Comparison of ENCODE assay signal across 8 cellular contexts in the genomic region with DNA sequence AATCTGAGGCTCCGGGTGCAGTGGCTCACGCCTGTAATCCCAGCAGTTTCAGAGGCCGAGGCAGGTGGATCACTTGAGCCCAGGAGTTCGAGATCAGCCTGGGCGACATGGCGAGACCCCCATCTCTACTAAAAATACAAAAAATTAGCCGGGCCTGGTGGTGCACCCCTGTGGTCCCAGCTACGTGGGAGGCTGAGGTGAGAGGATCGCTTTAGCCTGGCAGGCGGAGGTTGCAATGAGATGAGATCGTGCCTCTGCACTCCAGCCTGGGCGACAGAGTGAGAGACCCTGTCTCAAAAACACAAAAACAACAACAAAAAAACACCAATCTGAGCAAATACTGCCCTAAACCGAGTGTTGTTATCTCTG. TPM values are rescaled to one million over a fixed set of nuclear protein-coding genes. Genes with fewer than 3 reads are reported as not detected.
DNase-seq lines count a peak whose midpoint lies in the region; ATAC-seq, FAIRE-seq and TF ChIP-seq lines count a peak whose summit lies in the region.
"Not testable (repeated sequence)": the region's sequence is repeated elsewhere in the genome, so short reads cannot be mapped to it uniquely, and the experiment has no call there.
"Had no signal": no experiment of that assay in that cellular context is flagged by ENCODE, and none has a peak within 500 bp of the region (broad histone marks: within the 10 kb centered on the region; RNA-seq: fewer than 3 reads in every experiment).

No MANE protein-coding gene starts in this region.

- H3K27ac ChIP-seq in KOPT-K1 (ENCODE audit: low read depth, low read length, poor library complexity, severe bottlenecking) (peak overlapping the region; percentile 87), foreskin keratinocyte (peak overlapping the region; percentile 93), mesodermal cell (ENCODE audit: low read depth, low read length, severe bottlenecking) (peak overlapping the region; percentile 37)

- not testable (repeated sequence) for H3K27me3 ChIP-seq in bronchial epithelial cell (ENCODE audit: control insufficient read depth, insufficient read depth, low read length); foreskin keratinocyte

- H3K9me3 ChIP-seq in KOPT-K1 (ENCODE audit: insufficient read depth, low read length, poor library complexity, severe bottlenecking); mesodermal cell (ENCODE audit: control insufficient read depth, low read length): not testable (repeated sequence)

- not testable (repeated sequence) for H3K27me3 Mint-ChIP-seq in activated CD4-positive, alpha-beta memory T cell treated with anti-CD3 and anti-CD28 coated beads for 36 hours

- intact Hi-C loops in activated CD4-positive, alpha-beta memory T cell treated with anti-CD3 and anti-CD28 coated beads for 36 hours (cut with micrococcal nuclease): not testable (repeated sequence)

- H3K4me1 Mint-ChIP-seq in activated CD4-positive, alpha-beta memory T cell treated with anti-CD3 and anti-CD28 coated beads for 36 hours (ENCODE audit: low read depth): peaks cover 25% of the 10 kb centered on the region

- H3K9me3 Mint-ChIP-seq in activated CD4-positive, alpha-beta memory T cell treated with anti-CD3 and anti-CD28 coated beads for 36 hours: not testable (repeated sequence)

- WGBS in mesodermal cell (ENCODE audit: insufficient coverage in 2 of 2), 2 experiments: 63 to 96% methylated on average over 8 of the region's 13 CpGs

- DNase-seq in activated CD4-positive, alpha-beta memory T cell treated with anti-CD3 and anti-CD28 coated beads for 36 hours; bronchial epithelial cell (ENCODE audit: low read depth); foreskin keratinocyte; skeletal muscle cell (ENCODE audit: low read depth): not testable (repeated sequence)

- H3K36me3 ChIP-seq in KOPT-K1 (ENCODE audit: insufficient read depth, low read length); bronchial epithelial cell (ENCODE audit: control insufficient read depth, insufficient read depth, low read length); mesodermal cell (ENCODE audit: control insufficient read depth, insufficient read depth, low read length): not testable (repeated sequence)

- ATAC-seq in foreskin keratinocyte: not testable (repeated sequence)

- not testable (repeated sequence) for FAIRE-seq in bronchial epithelial cell (lab: Jason Lieb, UNC)

- peak overlapping the region; percentile 86 for H3K4me3 Mint-ChIP-seq in activated CD4-positive, alpha-beta memory T cell treated with anti-CD3 and anti-CD28 coated beads for 36 hours

- not testable (repeated sequence) for H3K4me1 ChIP-seq in foreskin keratinocyte; mesodermal cell (ENCODE audit: control insufficient read depth, insufficient read depth, low read length, poor library complexity, severe bottlenecking)

- TF ChIP-seq CTCF in GM12875 (IDR thresholded peaks at IDR 0.05; ENCODE audit: borderline replicate concordance, insufficient read depth, low read depth, low read length); bronchial epithelial cell (IDR thresholded peaks at IDR 0.05; ENCODE audit: insufficient read depth, low read length, severe bottlenecking); foreskin keratinocyte (conservative IDR thresholded peaks at IDR 0.05): not testable (repeated sequence)

- peak overlapping the region; percentile 78 for H3K4me3 ChIP-seq in GM12875 (ENCODE audit: low read depth, low read length)
- peak overlapping the region; percentile 70 for H3K4me3 ChIP-seq in bronchial epithelial cell (ENCODE audit: low read depth, low read length)
- peak overlapping the region; percentile 41 for H3K4me3 ChIP-seq in mesodermal cell (ENCODE audit: extremely low read depth, insufficient read depth, low read length, poor library complexity, severe bottlenecking)
- H3K4me3 ChIP-seq in skeletal muscle cell (ENCODE audit: low read depth, low read length): peak overlapping the region; percentile 69

- H3K27ac Mint-ChIP-seq in activated CD4-positive, alpha-beta memory T cell treated with anti-CD3 and anti-CD28 coated beads for 36 hours: peak overlapping the region; percentile 90

- CTCF ChIA-PET in activated CD4-positive, alpha-beta memory T cell treated with anti-CD3 and anti-CD28 coated beads for 36 hours (lab: Charles Lee): interaction anchor here (1.0 to 3.9 kb wide), 4 partner anchors 11 to 51 kb away, joined by 4 to 33 read pairs (median 6); no protein-coding TSS in a partner anchor

- not testable (repeated sequence) for H3K36me3 Mint-ChIP-seq in activated CD4-positive, alpha-beta memory T cell treated with anti-CD3 and anti-CD28 coated beads for 36 hours

- POLR2A ChIA-PET in activated CD4-positive, alpha-beta memory T cell treated with anti-CD3 and anti-CD28 coated beads for 36 hours (lab: Charles Lee): interaction anchor here (0.9 to 1.8 kb wide), 4 partner anchors 11 to 1288 kb away, joined by 3 to 4 read pairs (median 4); partner anchors contain the start of gene TTLL10

RNA-seq across cellular contexts. Expression of gene ISG15, which starts 0.6 kb away (rescaled TPM):
- total RNA-seq in activated CD4-positive, alpha-beta memory T cell treated with anti-CD3 and anti-CD28 coated beads for 36 hours: 100 to 1,000 TPM in 1 of 2 experiments, 10 to 100 TPM in 1; 96.9 to 108 TPM
- 18.2 and 25.7 TPM in 2 replicates for total RNA-seq in bronchial epithelial cell
- 300 and 424 TPM in 2 replicates for total RNA-seq in foreskin keratinocyte
- polyA plus RNA-seq in foreskin keratinocyte: 448 and 672 TPM in 2 replicates
- 53.2 TPM for polyA plus RNA-seq in mesodermal cell (2013, experiment 1 of 2)
- 44.4 TPM for polyA plus RNA-seq in mesodermal cell (2013, experiment 2 of 2)

RNA-seq across cellular contexts. Expression of gene AGRN, which starts 7.2 kb away (rescaled TPM):
- total RNA-seq in activated CD4-positive, alpha-beta memory T cell treated with anti-CD3 and anti-CD28 coated beads for 36 hours: 10 to 100 TPM; 33.2 to 35.6 TPM
- 117 and 132 TPM in 2 replicates for total RNA-seq in bronchial epithelial cell
- 224 and 261 TPM in 2 replicates for total RNA-seq in foreskin keratinocyte
- polyA plus RNA-seq in foreskin keratinocyte: 174 and 192 TPM in 2 replicates
- 116 TPM for polyA plus RNA-seq in mesodermal cell (2013, experiment 1 of 2)
- polyA plus RNA-seq in mesodermal cell (2013, experiment 2 of 2): 88.7 TPM

RNA-seq across cellular contexts. Expression of gene HES4, which starts 12.8 kb away (rescaled TPM):
- 1 to 10 TPM; 1.7 to 2.0 TPM for total RNA-seq in activated CD4-positive, alpha-beta memory T cell treated with anti-CD3 and anti-CD28 coated beads for 36 hours
- total RNA-seq in bronchial epithelial cell: 42.6 and 83.5 TPM in 2 replicates
- 4.3 and 8.6 TPM in 2 replicates for total RNA-seq in foreskin keratinocyte
- polyA plus RNA-seq in foreskin keratinocyte: 6.4 and 13.9 TPM in 2 replicates
- 59.5 TPM for polyA plus RNA-seq in mesodermal cell (2013, experiment 1 of 2)
- 35.5 TPM for polyA plus RNA-seq in mesodermal cell (2013, experiment 2 of 2)

RNA-seq across cellular contexts. Expression of gene PERM1, which starts 30.8 kb away (rescaled TPM):
- not detected for total RNA-seq in activated CD4-positive, alpha-beta memory T cell treated with anti-CD3 and anti-CD28 coated beads for 36 hours
- total RNA-seq in bronchial epithelial cell: under 0.01 TPM in 1 of 2 replicates, not detected in the other
- not detected in 2 replicates for total RNA-seq in foreskin keratinocyte
- polyA plus RNA-seq in foreskin keratinocyte: not detected in 2 replicates
- not detected for polyA plus RNA-seq in mesodermal cell (2013, experiment 1 of 2)
- polyA plus RNA-seq in mesodermal cell (2013, experiment 2 of 2): not detected
- total RNA-seq: Daoy had no signal

RNA-seq across cellular contexts. Expression of gene PLEKHN1, which starts 46.4 kb away (rescaled TPM):
- total RNA-seq in activated CD4-positive, alpha-beta memory T cell treated with anti-CD3 and anti-CD28 coated beads for 36 hours: 1 to 10 TPM; 5.8 to 6.0 TPM
- total RNA-seq in bronchial epithelial cell: 1.6 and 5.4 TPM in 2 replicates
- 3.0 and 4.6 TPM in 2 replicates for total RNA-seq in foreskin keratinocyte
- 3.4 and 4.2 TPM in 2 replicates for polyA plus RNA-seq in foreskin keratinocyte
- polyA plus RNA-seq in mesodermal cell (2013, experiment 1 of 2): 1.1 TPM
- 0.46 TPM for polyA plus RNA-seq in mesodermal cell (2013, experiment 2 of 2)

Comparison
In these comparisons a context has a peak if more than half of its experiments do, and no peak if none do; other contexts are left out.
1. H3K27ac ChIP-seq: peak in every context shown above with its lines; median percentile 93 in foreskin keratinocyte; 87 in KOPT-K1; 37 in mesodermal cell.